1 cellular context compared by ENCODE assay signal in the genomic region with DNA sequence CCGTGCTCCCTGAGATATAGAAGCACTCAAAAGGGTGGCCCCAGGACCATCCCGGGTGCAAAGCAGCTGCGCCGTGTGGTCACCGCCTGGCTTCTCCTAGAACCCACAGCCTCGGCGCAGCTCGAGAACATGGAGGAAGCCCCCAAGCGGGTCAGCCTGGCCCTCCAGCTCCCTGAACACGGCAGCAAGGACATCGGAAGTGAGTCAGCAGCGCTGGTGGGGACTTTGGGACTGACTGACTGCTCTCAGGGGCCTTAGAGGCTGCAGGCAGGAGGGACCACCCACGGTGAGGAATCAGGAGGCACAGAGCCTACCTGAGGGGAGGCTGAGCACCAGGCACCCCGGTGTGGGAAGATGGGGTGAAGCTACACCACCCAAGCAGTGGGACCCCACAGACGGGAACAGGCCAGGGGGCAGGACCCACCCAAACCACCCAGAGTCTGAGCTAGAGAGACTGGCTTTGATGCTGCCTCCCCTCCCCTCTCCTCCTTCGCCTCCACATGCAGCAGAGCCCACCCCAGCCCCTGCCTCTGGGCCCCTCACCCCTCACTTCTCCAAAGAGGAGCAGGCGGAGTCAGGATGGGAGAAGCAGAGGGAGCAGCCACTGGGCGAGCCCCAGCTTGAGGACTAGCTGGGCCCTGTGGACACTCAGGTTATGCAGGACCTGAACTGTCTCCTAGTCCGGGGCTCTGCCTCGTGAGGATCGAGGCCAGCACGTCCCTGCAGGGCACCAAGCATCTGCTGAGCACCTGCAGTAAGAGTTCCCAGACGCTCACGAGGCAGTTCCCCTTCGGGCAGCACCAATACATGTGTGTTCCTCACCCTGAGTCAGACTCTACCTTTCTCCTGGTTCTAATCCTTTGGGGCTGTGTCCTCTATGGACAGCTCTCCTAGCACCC.
TF ChIP-seq lines count a peak whose summit lies in the region.

No MANE protein-coding gene starts in this region.

TF ChIP-seq in GM23338, 12 proteins besides CTCF, POLR2A, EP300 and RAD21 (continued from another document):
- TF ChIP-seq REST (IDR thresholded peaks at IDR 0.05; ENCODE audit: unreplicated experiment) (no peak), EZH2phosphoT487 (IDR thresholded peaks at IDR 0.05; ENCODE audit: unreplicated experiment) (no peak), JUNB (IDR thresholded peaks at IDR 0.05; ENCODE audit: unreplicated experiment) (no peak), EZH2 (IDR thresholded peaks at IDR 0.05; ENCODE audit: low read depth, unreplicated experiment) (no peak), ZNF462 (CRISPR knock-in tag; IDR thresholded peaks at IDR 0.05) (no peak), ZNF331 (CRISPR knock-in tag; IDR thresholded peaks at IDR 0.05; ENCODE audit: low read depth) (no peak), ZNF114 (CRISPR knock-in tag; IDR thresholded peaks at IDR 0.05) (no peak), STAT1 (IDR thresholded peaks at IDR 0.05; ENCODE audit: unreplicated experiment) (no peak), NANOG (IDR thresholded peaks at IDR 0.05; ENCODE audit: borderline replicate concordance) (no peak), POLR2AphosphoS5 (IDR thresholded peaks at IDR 0.05; ENCODE audit: low read depth) (no peak), ETS1 (IDR thresholded peaks at IDR 0.05) (no peak)
